8 cellular contexts compared by ENCODE assay signal in genomic region chr4:7803992-7804758, GRCh38.
DNase-seq lines count a peak whose midpoint lies in the region; ATAC-seq and TF ChIP-seq lines count a peak whose summit lies in the region.

No MANE protein-coding gene starts in this region.

- no peaks in the 10 kb centered on the region for H3K27me3 Mint-ChIP-seq in CD4-positive, CD25-positive, alpha-beta regulatory T cell
- H3K27me3 Mint-ChIP-seq in activated CD4-positive, alpha-beta T cell treated with anti-CD3 and anti-CD28 coated beads for 36 hours: no peaks in the 10 kb centered on the region
- no peaks in the 10 kb centered on the region for H3K27me3 Mint-ChIP-seq in chondrocyte (ENCODE audit: low read depth)

- peak in 1 of 2 donors; percentile 63 for ATAC-seq in CD4-positive, CD25-positive, alpha-beta regulatory T cell (ENCODE audit: low read depth in 2 of 2)
- peak; percentile 70 for ATAC-seq in GM21529 (IDR thresholded peaks at IDR 0.05; ENCODE audit: unreplicated experiment)
- ATAC-seq in activated CD4-positive, alpha-beta T cell treated with anti-CD3 and anti-CD28 coated beads for 36 hours: peak; percentile 72
- ATAC-seq in left lung: peak; percentile 70
- no peak for ATAC-seq in HG03108 (IDR thresholded peaks at IDR 0.05; ENCODE audit: unreplicated experiment)

- H3K9me3 ChIP-seq in CD4-positive, CD25-positive, alpha-beta regulatory T cell (ENCODE audit: control insufficient read depth in 2 of 2, low read length in 2 of 2): no peaks in the 10 kb centered on the region
- no peaks in the 10 kb centered on the region for H3K9me3 ChIP-seq in left lung

- H3K36me3 Mint-ChIP-seq in CD4-positive, CD25-positive, alpha-beta regulatory T cell: peaks cover 15% of the 10 kb centered on the region
- H3K36me3 Mint-ChIP-seq in activated CD4-positive, alpha-beta T cell treated with anti-CD3 and anti-CD28 coated beads for 36 hours (ENCODE audit: low read depth): peaks cover 22% of the 10 kb centered on the region
- H3K36me3 Mint-ChIP-seq in chondrocyte (ENCODE audit: low read depth): peaks cover 22% of the 10 kb centered on the region

- H3K4me1 Mint-ChIP-seq in CD4-positive, CD25-positive, alpha-beta regulatory T cell: peaks cover 6 to 18% (median 11%) of the 10 kb centered on the region in 4 donors
- peaks cover 19% of the 10 kb centered on the region for H3K4me1 Mint-ChIP-seq in activated CD4-positive, alpha-beta T cell treated with anti-CD3 and anti-CD28 coated beads for 36 hours
- peaks cover 66% of the 10 kb centered on the region for H3K4me1 Mint-ChIP-seq in chondrocyte (ENCODE audit: low read depth)

- H3K27ac Mint-ChIP-seq in CD4-positive, CD25-positive, alpha-beta regulatory T cell: peak overlapping the region in 1 of 3 donors; percentile 7
- peak overlapping the region; percentile 43 for H3K27ac Mint-ChIP-seq in activated CD4-positive, alpha-beta T cell treated with anti-CD3 and anti-CD28 coated beads for 36 hours
- peak overlapping the region; percentile 95 for H3K27ac Mint-ChIP-seq in chondrocyte (ENCODE audit: unreplicated experiment)

- CTCF ChIA-PET in activated CD4-positive, alpha-beta T cell treated with anti-CD3 and anti-CD28 coated beads for 36 hours (lab: Charles Lee): interaction anchor here (0.6 to 5.7 kb wide), 17 partner anchors 10 to 610 kb away, joined by 3 to 86 read pairs (median 4); no protein-coding TSS in a partner anchor

- no peak overlapping the region for H3K27ac ChIP-seq in CD4-positive, CD25-positive, alpha-beta regulatory T cell (ENCODE audit: insufficient read depth, low read length, poor library complexity, severe bottlenecking)
- peak overlapping the region in 1 of 2 donors; percentile 46 for H3K27ac ChIP-seq in left lung

- TF ChIP-seq CTCF in chondrocyte (IDR thresholded peaks at IDR 0.05) (peak; percentile 94), left lung (IDR thresholded peaks at IDR 0.05) (peak; percentile 81 to 93)

- POLR2A ChIA-PET in activated CD4-positive, alpha-beta T cell treated with anti-CD3 and anti-CD28 coated beads for 36 hours (lab: Charles Lee): no interaction called here

- no peak overlapping the region for H3K4me3 ChIP-seq in CD4-positive, CD25-positive, alpha-beta regulatory T cell (ENCODE audit: low read depth, low read length)
- no peak overlapping the region for H3K4me3 ChIP-seq in left lung

- H3K36me3 ChIP-seq in CD4-positive, CD25-positive, alpha-beta regulatory T cell (ENCODE audit: control insufficient read depth, insufficient read depth, low read length): no peaks in the 10 kb centered on the region
- peaks cover 0 to 16% of the 10 kb centered on the region in 2 donors for H3K36me3 ChIP-seq in left lung

- no peaks in the 10 kb centered on the region for H3K9me3 Mint-ChIP-seq in CD4-positive, CD25-positive, alpha-beta regulatory T cell
- peaks cover 2% of the 10 kb centered on the region for H3K9me3 Mint-ChIP-seq in activated CD4-positive, alpha-beta T cell treated with anti-CD3 and anti-CD28 coated beads for 36 hours (ENCODE audit: low read depth)
- peaks cover 3% of the 10 kb centered on the region for H3K9me3 Mint-ChIP-seq in chondrocyte (ENCODE audit: low read depth)

- intact Hi-C loops in activated CD4-positive, alpha-beta T cell treated with anti-CD3 and anti-CD28 coated beads for 36 hours (cut with DNase I, micrococcal nuclease): loop anchor here (1.0 to 5.0 kb wide), 4 partner anchors 42 to 612 kb away; partner anchors contain the start of gene SORCS2 (in 1 of the 2)
- intact Hi-C loops in left lung (cut with DNase I): loop anchor here in 1 of 2 donors (5.0 kb wide), 1 partner anchor 183 kb away; no protein-coding TSS in a partner anchor

- H3K4me3 Mint-ChIP-seq in CD4-positive, CD25-positive, alpha-beta regulatory T cell: no peak overlapping the region
- H3K4me3 Mint-ChIP-seq in activated CD4-positive, alpha-beta T cell treated with anti-CD3 and anti-CD28 coated beads for 36 hours: no peak overlapping the region
- no peak overlapping the region for H3K4me3 Mint-ChIP-seq in chondrocyte (ENCODE audit: unreplicated experiment)

- no peaks in the 10 kb centered on the region for H3K4me1 ChIP-seq in CD4-positive, CD25-positive, alpha-beta regulatory T cell (ENCODE audit: control insufficient read depth, insufficient read depth, low read length, poor library complexity, severe bottlenecking)
- peaks cover 30 to 42% of the 10 kb centered on the region in 2 donors for H3K4me1 ChIP-seq in left lung

- DNase-seq in CD4-positive, CD25-positive, alpha-beta regulatory T cell: peak; percentile 53 to 73 (median 63)
- DNase-seq in NCI-H2029 treated with DMSO at 0.1 percent for 48 hours (lab: John Stamatoyannopoulos, UW) (peak; percentile 30), chondrocyte (ENCODE audit: low spot score) (no peak), left lung (peak; percentile 82 to 91)
- DNase-seq in activated CD4-positive, alpha-beta T cell treated with anti-CD3 and anti-CD28 coated beads for 36 hours: peak; percentile 91
- peak; percentile 88 for DNase-seq in stimulated activated CD4-positive, alpha-beta T cell treated with anti-CD3 and anti-CD28 coated beads, Interleukin-4, amount 100 ng/mL, for 24 hours

- H3K27me3 ChIP-seq in CD4-positive, CD25-positive, alpha-beta regulatory T cell (ENCODE audit: control insufficient read depth, insufficient read depth, low read length): no peaks in the 10 kb centered on the region
- no peaks in the 10 kb centered on the region for H3K27me3 ChIP-seq in left lung
